ENCODE assay signal across 1 cellular context in the genomic region with DNA sequence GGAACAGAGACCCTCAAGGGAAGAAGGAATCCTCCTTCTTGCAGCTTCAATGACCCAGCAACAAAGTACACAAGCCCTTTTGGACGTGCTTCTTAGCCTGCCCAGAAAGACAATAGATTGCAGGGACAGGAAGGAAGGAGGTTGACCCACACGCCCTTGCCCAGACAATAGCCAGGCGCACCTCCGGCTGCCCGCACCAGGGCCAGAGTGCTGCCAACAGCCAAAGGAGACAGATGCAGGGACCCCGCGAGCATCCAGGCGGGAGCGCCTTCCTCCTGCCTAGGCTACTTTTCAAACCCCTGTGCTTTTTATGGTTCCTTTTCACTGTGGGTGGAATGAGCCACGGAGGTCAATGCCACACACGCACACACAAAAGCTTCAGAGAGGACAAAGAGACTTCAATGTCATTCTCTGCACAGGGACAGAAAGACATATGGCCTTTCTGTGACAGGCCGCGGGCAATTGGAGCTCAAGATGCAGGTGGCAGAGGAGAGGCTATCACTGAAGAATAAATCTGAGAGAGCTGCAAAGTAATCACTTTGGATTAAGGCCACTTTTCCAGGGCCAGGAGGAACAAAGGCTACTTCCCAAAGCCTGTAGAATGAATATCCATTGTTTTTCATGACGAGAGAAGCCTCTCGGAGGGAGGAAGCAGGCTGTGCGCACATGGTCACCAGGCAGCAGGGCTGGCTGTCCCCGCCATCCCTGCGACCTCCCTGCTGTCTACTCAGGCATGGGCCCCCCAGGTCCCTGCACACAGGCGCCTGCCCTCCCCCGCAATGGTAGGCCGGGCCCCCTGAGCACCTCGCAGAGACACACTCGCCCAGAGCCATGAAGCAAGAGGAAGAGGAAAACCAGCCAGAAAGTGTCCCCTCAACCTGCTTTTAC.
TF ChIP-seq lines count a peak whose summit lies in the region.

No MANE protein-coding gene starts in this region.

TF ChIP-seq in H1, 55 proteins besides CTCF, POLR2A, EP300 and RAD21:
- no peak for TF ChIP-seq KDM5A (IDR thresholded peaks at IDR 0.05; ENCODE audit: low read length)
- TF ChIP-seq E2F6 (IDR thresholded peaks at IDR 0.05) = peak; percentile 64
- TF ChIP-seq, protein P1, sequence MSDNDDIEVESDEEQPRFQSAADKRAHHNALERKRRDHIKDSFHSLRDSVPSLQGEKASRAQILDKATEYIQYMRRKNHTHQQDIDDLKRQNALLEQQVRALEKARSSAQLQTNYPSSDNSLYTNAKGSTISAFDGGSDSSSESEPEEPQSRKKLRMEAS (IDR thresholded peaks at IDR 0.05) = peak; percentile 34; the same call in 1 of the 2 replicates
- TF ChIP-seq SP4 (IDR thresholded peaks at IDR 0.05; ENCODE audit: low read length) = no peak
- no peak for TF ChIP-seq CHD1 (IDR thresholded peaks at IDR 0.05; ENCODE audit: low read depth, low read length)
